18 cellular contexts compared by ENCODE assay signal in genomic region chr6:40356242-40356910, GRCh38.
DNase-seq lines count a peak whose midpoint lies in the region; ATAC-seq lines count a peak whose summit lies in the region.
"Had no signal": no experiment of that assay in that cellular context is flagged by ENCODE, and none has a peak within 500 bp of the region (broad histone marks: within the 10 kb centered on the region; RNA-seq: fewer than 3 reads in every experiment).

No MANE protein-coding gene starts in this region.

- no peak overlapping the region for H3K27ac Mint-ChIP-seq in activated T-helper 17 cell treated with anti-CD3 and anti-CD28 coated beads, Interleukin-2, amount 50 U/mL, for 72 hours
- H3K27ac Mint-ChIP-seq: immature natural killer cell had no signal

- DNase-seq in AG08395 (ENCODE audit: low spot score): peak; percentile 50
- peak; percentile 41 for DNase-seq in EH (ENCODE audit: low read depth)
- peak; percentile 72 for DNase-seq in islet precursor cell
- no peak for DNase-seq in stimulated activated naive CD4-positive, alpha-beta T cell treated with Interleukin-2 at 50 U/mL for 16 hours (lab: John Stamatoyannopoulos, UW)
- DNase-seq in SIG-M5 treated with dmso at 0.1 percent for 504 hours (lab: John Stamatoyannopoulos, UW; ENCODE audit: unreplicated experiment): no peak
- DNase-seq: anterior cingulate cortex, cortex of kidney, DMS 273 treated with DMSO at 0.1 percent for 48 hours, immature natural killer cell, mesendoderm, NCI-H2029 treated with DMSO at 0.1 percent for 48 hours, NCI-H526 treated with DMSO at 0.1 percent for 48 hours, OCI-M1, T1000, testis had no signal

- ATAC-seq in activated T-helper 17 cell treated with anti-CD3 and anti-CD28 coated beads, Interleukin-2, amount 50 U/mL, for 72 hours (replicated peaks): peak; percentile 64
- no peak for ATAC-seq in GM21447 (IDR thresholded peaks at IDR 0.05; ENCODE audit: unreplicated experiment)
- ATAC-seq: HepG2 had no signal

- H3K27me3 Mint-ChIP-seq in activated T-helper 17 cell treated with anti-CD3 and anti-CD28 coated beads, Interleukin-2, amount 50 U/mL, for 72 hours: peaks cover 15% of the 10 kb centered on the region

- no peaks in the 10 kb centered on the region for H3K4me1 Mint-ChIP-seq in activated T-helper 17 cell treated with anti-CD3 and anti-CD28 coated beads, Interleukin-2, amount 50 U/mL, for 72 hours

- H3K9me3 Mint-ChIP-seq in activated T-helper 17 cell treated with anti-CD3 and anti-CD28 coated beads, Interleukin-2, amount 50 U/mL, for 72 hours: no peaks in the 10 kb centered on the region
- H3K9me3 Mint-ChIP-seq: immature natural killer cell had no signal

- H3K4me3 Mint-ChIP-seq in activated T-helper 17 cell treated with anti-CD3 and anti-CD28 coated beads, Interleukin-2, amount 50 U/mL, for 72 hours: no peak overlapping the region

- H3K36me3 Mint-ChIP-seq in activated T-helper 17 cell treated with anti-CD3 and anti-CD28 coated beads, Interleukin-2, amount 50 U/mL, for 72 hours (ENCODE audit: low read depth): no peaks in the 10 kb centered on the region

Comparison
In these comparisons a context has a peak if more than half of its experiments do, and no peak if none do; other contexts are left out.
1. DNase-seq: peak in AG08395 (single experiment), EH (single experiment) and islet precursor cell (single experiment); none in stimulated activated naive CD4-positive, alpha-beta T cell treated with Interleukin-2 at 50 U/mL for 16 hours (single experiment) and SIG-M5 treated with dmso at 0.1 percent for 504 hours (single experiment).